ENCODE assay signal across 1 cellular context in the genomic region with DNA sequence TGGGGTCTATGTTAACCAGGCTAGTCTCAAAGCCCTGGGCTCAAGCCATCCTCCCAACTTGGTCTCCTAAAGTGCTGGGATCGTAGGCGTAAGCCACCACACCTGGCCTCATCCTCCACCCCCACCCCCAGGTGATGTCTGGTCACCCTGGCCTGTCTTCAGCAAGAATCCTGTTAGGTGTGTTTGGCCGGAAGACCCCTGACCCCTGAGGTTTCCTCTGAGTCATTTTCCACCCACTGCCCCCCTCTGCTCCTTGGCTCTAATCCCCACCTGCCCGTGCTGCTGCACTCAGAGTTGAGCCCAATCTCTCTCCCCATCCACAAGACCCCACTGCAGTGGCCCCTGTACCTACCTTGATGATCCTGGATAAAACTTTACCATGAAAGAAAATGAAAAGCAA.
TF ChIP-seq lines count a peak whose summit lies in the region.

No MANE protein-coding gene starts in this region.

TF ChIP-seq in GM12878, 131 proteins besides CTCF, POLR2A, EP300 and RAD21:
- TF ChIP-seq NRF1 (conservative IDR thresholded peaks at IDR 0.05; ENCODE audit: low read depth, low read length): no peak
- TF ChIP-seq KDM1A (IDR thresholded peaks at IDR 0.05; ENCODE audit: borderline replicate concordance): no peak
- no peak for TF ChIP-seq SP1 (IDR thresholded peaks at IDR 0.05; ENCODE audit: low read depth, low read length)
- no peak for TF ChIP-seq MTA2 (IDR thresholded peaks at IDR 0.05; ENCODE audit: low read depth)
